20 cellular contexts compared by ENCODE assay signal in the genomic region with DNA sequence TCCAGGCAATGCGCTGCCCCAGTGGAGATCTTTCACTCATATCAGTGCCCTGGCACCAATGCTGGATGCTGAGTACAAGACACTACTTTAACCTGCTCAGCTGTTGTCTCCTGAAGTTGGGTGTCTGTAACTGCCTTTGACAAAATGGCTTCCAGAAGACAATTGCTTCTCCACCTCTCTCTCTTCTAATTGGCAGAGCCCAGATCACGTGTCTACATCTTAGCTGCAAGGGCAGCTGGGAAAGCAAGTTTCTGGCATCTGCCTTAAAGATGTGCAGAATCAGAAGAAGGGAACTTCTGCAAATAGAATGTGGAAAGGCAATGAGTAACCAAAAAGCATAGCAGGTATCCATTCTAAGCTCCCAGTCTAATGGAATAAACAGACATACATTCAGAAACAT.
"Had no signal": no experiment of that assay in that cellular context is flagged by ENCODE, and none has a peak within 500 bp of the region (broad histone marks: within the 10 kb centered on the region; RNA-seq: fewer than 3 reads in every experiment).

No MANE protein-coding gene starts in this region.

- H3K4me1 ChIP-seq: psoas muscle, spleen had no signal

- DNase-seq: activated B cell treated with CpG ODN at 0.5 μM for 24 hours; activated CD4-positive, alpha-beta T cell treated with anti-CD3 and anti-CD28 coated beads, Interleukin-2, amount 10 ng/mL, durations not matched to agents 24 days and 14 days; activated CD8-positive, alpha-beta memory T cell treated with anti-CD3 and anti-CD28 coated beads, Interleukin-2, amount 50 U/mL, for 48 hours; activated CD8-positive, alpha-beta T cell treated with anti-CD3 and anti-CD28 coated beads, Interleukin-2, amount 10 ng/mL, durations not matched to agents 7 days and 5 days; activated gamma-delta T cell; activated T-cell treated with anti-CD3 and anti-CD28 coated beads, Interleukin-2, amount 50 U/mL, for 72 hours; hippocampal formation; kidney; mesendoderm; psoas muscle; spleen; T-helper 1 cell; T1000 had no signal

- H3K27me3 ChIP-seq: cardiac muscle cell, spleen had no signal

- H3K4me1 Mint-ChIP-seq: activated B cell treated with CpG ODN at 0.5 μM for 24 hours; activated CD4-positive, alpha-beta T cell treated with anti-CD3 and anti-CD28 coated beads, Interleukin-2, amount 10 ng/mL, durations not matched to agents 24 days and 14 days had no signal

- H3K27ac ChIP-seq: cardiac muscle cell, coronary artery, psoas muscle, spleen had no signal

- H3K36me3 ChIP-seq: cardiac muscle cell, spleen had no signal

- H3K4me3 Mint-ChIP-seq: activated B cell treated with CpG ODN at 0.5 μM for 24 hours; activated CD4-positive, alpha-beta T cell treated with anti-CD3 and anti-CD28 coated beads, Interleukin-2, amount 10 ng/mL, durations not matched to agents 24 days and 14 days; activated CD8-positive, alpha-beta T cell treated with anti-CD3 and anti-CD28 coated beads, Interleukin-2, amount 10 ng/mL, durations not matched to agents 7 days and 5 days; activated T-cell treated with anti-CD3 and anti-CD28 coated beads, Interleukin-2, amount 50 U/mL, for 72 hours; natural killer cell treated with Interleukin-12 subunit alpha and Interleukin-12 subunit beta and Interleukin-15 and Interleukin-18, amount 100 ng/mL, for 72 hours; stimulated activated naive CD8-positive, alpha-beta T cell treated with anti-CD3 and anti-CD28 coated beads, Interleukin-15, Interleukin-2, amounts not matched to agents 100 ng/mL and 50 ng/mL, for 24 hours had no signal

- ATAC-seq: activated CD8-positive, alpha-beta T cell treated with anti-CD3 and anti-CD28 coated beads, Interleukin-2, amount 10 ng/mL, durations not matched to agents 7 days and 5 days; activated naive CD4-positive, alpha-beta T cell treated with anti-CD3 and anti-CD28 coated beads, Interleukin-2, amount 50 U/mL, for 72 hours; activated T-cell treated with anti-CD3 and anti-CD28 coated beads, Interleukin-2, amount 50 U/mL, for 72 hours; esophagus mucosa; natural killer cell treated with Interleukin-12 subunit alpha and Interleukin-12 subunit beta and Interleukin-15 and Interleukin-18, amount 100 ng/mL, for 72 hours; psoas muscle; sciatic nerve had no signal

- H3K9me3 Mint-ChIP-seq: activated B cell treated with CpG ODN at 0.5 μM for 24 hours; activated CD4-positive, alpha-beta T cell treated with anti-CD3 and anti-CD28 coated beads, Interleukin-2, amount 10 ng/mL, durations not matched to agents 24 days and 14 days; activated naive CD4-positive, alpha-beta T cell treated with anti-CD3 and anti-CD28 coated beads, Interleukin-2, amount 50 U/mL, for 72 hours; activated T-cell treated with anti-CD3 and anti-CD28 coated beads, Interleukin-2, amount 50 U/mL, for 72 hours; natural killer cell treated with Interleukin-12 subunit alpha and Interleukin-12 subunit beta and Interleukin-15 and Interleukin-18, amount 100 ng/mL, for 72 hours; stimulated activated naive CD8-positive, alpha-beta T cell treated with anti-CD3 and anti-CD28 coated beads, Interleukin-15, Interleukin-2, amounts not matched to agents 100 ng/mL and 50 ng/mL, for 24 hours had no signal

- H3K36me3 Mint-ChIP-seq: activated naive CD4-positive, alpha-beta T cell treated with anti-CD3 and anti-CD28 coated beads, Interleukin-2, amount 50 U/mL, for 72 hours; natural killer cell treated with Interleukin-12 subunit alpha and Interleukin-12 subunit beta and Interleukin-15 and Interleukin-18, amount 100 ng/mL, for 72 hours had no signal

- H3K27ac Mint-ChIP-seq: activated B cell treated with CpG ODN at 0.5 μM for 24 hours; activated CD4-positive, alpha-beta T cell treated with anti-CD3 and anti-CD28 coated beads, Interleukin-2, amount 10 ng/mL, durations not matched to agents 24 days and 14 days; activated CD8-positive, alpha-beta T cell treated with anti-CD3 and anti-CD28 coated beads, Interleukin-2, amount 10 ng/mL, durations not matched to agents 7 days and 5 days; activated naive CD4-positive, alpha-beta T cell treated with anti-CD3 and anti-CD28 coated beads, Interleukin-2, amount 50 U/mL, for 72 hours; activated T-cell treated with anti-CD3 and anti-CD28 coated beads, Interleukin-2, amount 50 U/mL, for 72 hours; natural killer cell treated with Interleukin-12 subunit alpha and Interleukin-12 subunit beta and Interleukin-15 and Interleukin-18, amount 100 ng/mL, for 72 hours; stimulated activated naive CD8-positive, alpha-beta T cell treated with anti-CD3 and anti-CD28 coated beads, Interleukin-15, Interleukin-2, amounts not matched to agents 100 ng/mL and 50 ng/mL, for 24 hours had no signal

- H3K4me3 ChIP-seq: cardiac muscle cell, coronary artery, psoas muscle, spleen had no signal

- H3K9me3 ChIP-seq: psoas muscle, spleen had no signal
